Comparison of ENCODE assay signal across 9 cellular contexts in the genomic region with DNA sequence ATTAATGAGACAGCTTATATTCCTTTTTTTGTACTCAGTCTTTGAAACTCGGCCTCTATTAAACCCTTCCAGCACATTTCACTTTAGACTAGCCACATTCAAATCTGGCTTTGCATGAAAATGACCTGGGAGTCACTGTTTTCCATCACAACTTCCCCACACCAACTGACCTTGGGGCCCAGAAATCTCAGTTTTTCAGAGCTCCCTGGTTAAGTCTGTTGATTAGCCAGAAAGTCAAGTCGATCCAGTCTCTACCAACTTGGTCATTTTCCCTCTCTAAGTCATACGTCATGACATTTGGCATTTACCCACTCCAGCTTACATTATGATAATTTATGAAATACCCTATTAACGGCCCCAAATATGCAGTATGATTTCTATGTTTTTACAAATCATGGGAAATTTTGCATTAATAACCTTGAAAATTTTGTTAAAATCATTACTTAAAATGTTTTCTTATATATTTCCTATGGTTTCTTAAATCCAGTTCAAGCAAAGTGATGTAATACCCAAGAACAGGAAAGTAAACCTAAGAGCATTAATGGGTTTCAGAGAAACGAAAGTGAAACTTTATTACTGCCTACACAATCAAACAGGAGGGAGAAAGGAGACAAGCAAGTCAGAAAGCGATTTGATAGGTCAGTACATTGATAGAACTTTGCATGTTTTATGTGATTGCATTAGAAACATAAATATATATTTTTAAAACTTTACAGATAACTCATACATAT.
DNase-seq lines count a peak whose midpoint lies in the region; TF ChIP-seq lines count a peak whose summit lies in the region.
"Had no signal": no experiment of that assay in that cellular context is flagged by ENCODE, and none has a peak within 500 bp of the region (broad histone marks: within the 10 kb centered on the region; RNA-seq: fewer than 3 reads in every experiment).

No MANE protein-coding gene starts in this region.

- no peak for TF ChIP-seq CTCF in HEK293 (tag by site-specific recombination; IDR thresholded peaks at IDR 0.05)
- TF ChIP-seq CTCF in mesothelial cell of epicardium (IDR thresholded peaks at IDR 0.05; ENCODE audit: unreplicated experiment), result no peak

- H3K27me3 Mint-ChIP-seq in mesothelial cell of epicardium (ENCODE audit: low read depth), result no peaks in the 10 kb centered on the region

- H3K4me3 ChIP-seq in HEK293 (ENCODE audit: low read depth, low read length), result no peak overlapping the region

- peaks cover 58% of the 10 kb centered on the region for H3K4me1 Mint-ChIP-seq in mesothelial cell of epicardium

- no peaks in the 10 kb centered on the region for H3K9me3 ChIP-seq in HEK293 (ENCODE audit: control insufficient read depth, insufficient read depth, low read depth, low read length)

- no peaks in the 10 kb centered on the region for H3K36me3 ChIP-seq in HEK293 (ENCODE audit: control insufficient read depth in 2 of 2, insufficient read depth in 1 of 2, low read length in 2 of 2)

- H3K4me1 ChIP-seq in HEK293 (ENCODE audit: control insufficient read depth, insufficient read depth, low read length), result peaks cover 22% of the 10 kb centered on the region

- no peaks in the 10 kb centered on the region for H3K9me3 Mint-ChIP-seq in mesothelial cell of epicardium

- peaks cover 6% of the 10 kb centered on the region for H3K36me3 Mint-ChIP-seq in mesothelial cell of epicardium

- CTCF ChIA-PET in HEK293 (lab: Yijun Ruan, JAX), result no interaction called here

- H3K27ac ChIP-seq in HEK293 (ENCODE audit: extremely low read depth, low read depth, low read length), result no peak overlapping the region
- H3K27ac ChIP-seq: 22Rv1 had no signal

- POLR2A ChIA-PET in HEK293 (lab: Yijun Ruan, JAX), result no interaction called here

- H3K27ac Mint-ChIP-seq in mesothelial cell of epicardium, result peak overlapping the region; percentile 96

- peak; percentile 24 for DNase-seq in DMS 273 (lab: John Stamatoyannopoulos, UW; ENCODE audit: unreplicated experiment)
- no peak for DNase-seq in DMS 273 treated with DMSO at 0.1 percent for 48 hours (lab: John Stamatoyannopoulos, UW)
- peak; percentile 2 for DNase-seq in NCI-H69 (lab: John Stamatoyannopoulos, UW)
- peak; percentile 36 for DNase-seq in central memory CD4-positive, alpha-beta T cell
- no peak for DNase-seq in mesothelial cell of epicardium (ENCODE audit: low spot score in 2 of 2, unreplicated experiment in 2 of 2)
- no peak for DNase-seq in amniotic stem cell (lab: John Stamatoyannopoulos, UW)
- no peak for DNase-seq in T-helper 9 cell

- no peak overlapping the region for H3K4me3 Mint-ChIP-seq in mesothelial cell of epicardium

TF ChIP-seq in HEK293, 187 proteins besides CTCF, POLR2A, EP300 and RAD21:
- TF ChIP-seq ZBTB17 (tag by site-specific recombination; IDR thresholded peaks at IDR 0.05), result 0 out of 2 replicates have a peak, but pooled peaks have one; percentile 23
- 0 out of 2 replicates have a peak, but pooled peaks have one; percentile 16 for TF ChIP-seq ATF2 (tag by site-specific recombination; IDR thresholded peaks at IDR 0.05; ENCODE audit: low read depth)
- TF ChIP-seq, protein P1, sequence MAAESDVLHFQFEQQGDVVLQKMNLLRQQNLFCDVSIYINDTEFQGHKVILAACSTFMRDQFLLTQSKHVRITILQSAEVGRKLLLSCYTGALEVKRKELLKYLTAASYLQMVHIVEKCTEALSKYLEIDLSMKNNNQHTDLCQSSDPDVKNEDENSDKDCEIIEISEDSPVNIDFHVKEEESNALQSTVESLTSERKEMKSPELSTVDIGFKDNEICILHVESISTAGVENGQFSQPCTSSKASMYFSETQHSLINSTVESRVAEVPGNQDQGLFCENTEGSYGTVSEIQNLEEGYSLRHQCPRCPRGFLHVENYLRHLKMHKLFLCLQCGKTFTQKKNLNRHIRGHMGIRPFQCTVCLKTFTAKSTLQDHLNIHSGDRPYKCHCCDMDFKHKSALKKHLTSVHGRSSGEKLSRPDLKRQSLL (tag by site-specific recombination; IDR thresholded peaks at IDR 0.05), result no peak

Comparison
In these comparisons a context has a peak if more than half of its experiments do, and no peak if none do; other contexts are left out.
1. DNase-seq: peak in DMS 273 (single experiment), NCI-H69 (single experiment) and central memory CD4-positive, alpha-beta T cell (single experiment); none in DMS 273 treated with DMSO at 0.1 percent for 48 hours (single experiment), mesothelial cell of epicardium (0 of 2), amniotic stem cell (single experiment) and T-helper 9 cell (single experiment).